ENCODE assay signal across 2 cellular contexts in the genomic region with DNA sequence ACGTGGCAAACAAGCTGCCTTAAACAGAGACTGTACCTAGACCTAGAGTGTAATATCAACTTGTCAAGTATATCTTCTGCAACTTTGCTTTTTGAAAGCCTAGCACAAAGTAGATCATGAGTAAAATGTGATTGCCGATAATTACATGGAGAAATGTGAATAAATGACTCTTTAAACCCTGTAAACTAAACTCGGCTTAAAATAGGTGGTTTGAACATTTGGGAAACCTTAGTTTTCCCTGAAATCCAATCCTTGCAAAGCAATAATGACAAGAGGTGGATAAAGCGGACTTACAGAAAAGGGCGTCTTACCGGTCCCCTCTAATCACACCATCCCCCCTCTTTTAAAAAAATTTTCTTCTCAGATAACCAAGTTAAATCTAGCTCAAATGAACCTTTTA.
TF ChIP-seq lines count a peak whose summit lies in the region.

No MANE protein-coding gene starts in this region.

TF ChIP-seq in A549, 52 proteins besides CTCF, POLR2A, EP300 and RAD21 (continued from another document):
- TF ChIP-seq, protein P1, sequence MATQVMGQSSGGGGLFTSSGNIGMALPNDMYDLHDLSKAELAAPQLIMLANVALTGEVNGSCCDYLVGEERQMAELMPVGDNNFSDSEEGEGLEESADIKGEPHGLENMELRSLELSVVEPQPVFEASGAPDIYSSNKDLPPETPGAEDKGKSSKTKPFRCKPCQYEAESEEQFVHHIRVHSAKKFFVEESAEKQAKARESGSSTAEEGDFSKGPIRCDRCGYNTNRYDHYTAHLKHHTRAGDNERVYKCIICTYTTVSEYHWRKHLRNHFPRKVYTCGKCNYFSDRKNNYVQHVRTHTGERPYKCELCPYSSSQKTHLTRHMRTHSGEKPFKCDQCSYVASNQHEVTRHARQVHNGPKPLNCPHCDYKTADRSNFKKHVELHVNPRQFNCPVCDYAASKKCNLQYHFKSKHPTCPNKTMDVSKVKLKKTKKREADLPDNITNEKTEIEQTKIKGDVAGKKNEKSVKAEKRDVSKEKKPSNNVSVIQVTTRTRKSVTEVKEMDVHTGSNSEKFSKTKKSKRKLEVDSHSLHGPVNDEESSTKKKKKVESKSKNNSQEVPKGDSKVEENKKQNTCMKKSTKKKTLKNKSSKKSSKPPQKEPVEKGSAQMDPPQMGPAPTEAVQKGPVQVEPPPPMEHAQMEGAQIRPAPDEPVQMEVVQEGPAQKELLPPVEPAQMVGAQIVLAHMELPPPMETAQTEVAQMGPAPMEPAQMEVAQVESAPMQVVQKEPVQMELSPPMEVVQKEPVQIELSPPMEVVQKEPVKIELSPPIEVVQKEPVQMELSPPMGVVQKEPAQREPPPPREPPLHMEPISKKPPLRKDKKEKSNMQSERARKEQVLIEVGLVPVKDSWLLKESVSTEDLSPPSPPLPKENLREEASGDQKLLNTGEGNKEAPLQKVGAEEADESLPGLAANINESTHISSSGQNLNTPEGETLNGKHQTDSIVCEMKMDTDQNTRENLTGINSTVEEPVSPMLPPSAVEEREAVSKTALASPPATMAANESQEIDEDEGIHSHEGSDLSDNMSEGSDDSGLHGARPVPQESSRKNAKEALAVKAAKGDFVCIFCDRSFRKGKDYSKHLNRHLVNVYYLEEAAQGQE (IDR thresholded peaks at IDR 0.05), result no peak
- TF ChIP-seq ZFP36 (IDR thresholded peaks at IDR 0.05; ENCODE audit: borderline replicate concordance, partially characterized antibody), result no peak
- no peak for TF ChIP-seq CEBPB (IDR thresholded peaks at IDR 0.05)
- TF ChIP-seq JUN (IDR thresholded peaks at IDR 0.05), result no peak
- TF ChIP-seq FOSL2 (IDR thresholded peaks at IDR 0.05), result no peak
- no peak for TF ChIP-seq FOSL2 (CRISPR knock-in tag; IDR thresholded peaks at IDR 0.05)
- no peak for TF ChIP-seq ZC3H11A (IDR thresholded peaks at IDR 0.05)
- TF ChIP-seq EHF (CRISPR knock-in tag; IDR thresholded peaks at IDR 0.05), result no peak
- no peak for TF ChIP-seq MYC (IDR thresholded peaks at IDR 0.05; ENCODE audit: borderline replicate concordance, low read length)
- TF ChIP-seq, protein P2, sequence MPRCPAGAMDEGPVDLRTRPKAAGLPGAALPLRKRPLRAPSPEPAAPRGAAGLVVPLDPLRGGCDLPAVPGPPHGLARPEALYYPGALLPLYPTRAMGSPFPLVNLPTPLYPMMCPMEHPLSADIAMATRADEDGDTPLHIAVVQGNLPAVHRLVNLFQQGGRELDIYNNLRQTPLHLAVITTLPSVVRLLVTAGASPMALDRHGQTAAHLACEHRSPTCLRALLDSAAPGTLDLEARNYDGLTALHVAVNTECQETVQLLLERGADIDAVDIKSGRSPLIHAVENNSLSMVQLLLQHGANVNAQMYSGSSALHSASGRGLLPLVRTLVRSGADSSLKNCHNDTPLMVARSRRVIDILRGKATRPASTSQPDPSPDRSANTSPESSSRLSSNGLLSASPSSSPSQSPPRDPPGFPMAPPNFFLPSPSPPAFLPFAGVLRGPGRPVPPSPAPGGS (IDR thresholded peaks at IDR 0.05), result no peak
- TF ChIP-seq EHMT2 (IDR thresholded peaks at IDR 0.05; ENCODE audit: low read depth), result no peak
- TF ChIP-seq CHD2 (IDR thresholded peaks at IDR 0.05; ENCODE audit: low read length, partially characterized antibody), result no peak
- no peak for TF ChIP-seq HOXA7 (CRISPR knock-in tag; IDR thresholded peaks at IDR 0.05)
- TF ChIP-seq TP53 (CRISPR knock-in tag; IDR thresholded peaks at IDR 0.05), result no peak
- TF ChIP-seq KDM5A (IDR thresholded peaks at IDR 0.05), result no peak
- no peak for TF ChIP-seq GATA3 (IDR thresholded peaks at IDR 0.05; ENCODE audit: borderline replicate concordance)

TF ChIP-seq in IMR-90, 13 proteins besides CTCF, POLR2A, EP300 and RAD21 (continued from another document):
- TF ChIP-seq CHD1 (IDR thresholded peaks at IDR 0.05; ENCODE audit: low read depth, low read length) (no peak), FOS (IDR thresholded peaks at IDR 0.05; ENCODE audit: low read depth, low read length) (no peak), NFE2L2 (IDR thresholded peaks at IDR 0.05; ENCODE audit: low read depth, low read length) (no peak)
- TF ChIP-seq, protein P3, sequence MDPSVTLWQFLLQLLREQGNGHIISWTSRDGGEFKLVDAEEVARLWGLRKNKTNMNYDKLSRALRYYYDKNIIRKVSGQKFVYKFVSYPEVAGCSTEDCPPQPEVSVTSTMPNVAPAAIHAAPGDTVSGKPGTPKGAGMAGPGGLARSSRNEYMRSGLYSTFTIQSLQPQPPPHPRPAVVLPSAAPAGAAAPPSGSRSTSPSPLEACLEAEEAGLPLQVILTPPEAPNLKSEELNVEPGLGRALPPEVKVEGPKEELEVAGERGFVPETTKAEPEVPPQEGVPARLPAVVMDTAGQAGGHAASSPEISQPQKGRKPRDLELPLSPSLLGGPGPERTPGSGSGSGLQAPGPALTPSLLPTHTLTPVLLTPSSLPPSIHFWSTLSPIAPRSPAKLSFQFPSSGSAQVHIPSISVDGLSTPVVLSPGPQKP (IDR thresholded peaks at IDR 0.05; ENCODE audit: borderline replicate concordance, low read depth, low read length), result no peak
